8 cellular contexts compared by ENCODE assay signal in the genomic region with DNA sequence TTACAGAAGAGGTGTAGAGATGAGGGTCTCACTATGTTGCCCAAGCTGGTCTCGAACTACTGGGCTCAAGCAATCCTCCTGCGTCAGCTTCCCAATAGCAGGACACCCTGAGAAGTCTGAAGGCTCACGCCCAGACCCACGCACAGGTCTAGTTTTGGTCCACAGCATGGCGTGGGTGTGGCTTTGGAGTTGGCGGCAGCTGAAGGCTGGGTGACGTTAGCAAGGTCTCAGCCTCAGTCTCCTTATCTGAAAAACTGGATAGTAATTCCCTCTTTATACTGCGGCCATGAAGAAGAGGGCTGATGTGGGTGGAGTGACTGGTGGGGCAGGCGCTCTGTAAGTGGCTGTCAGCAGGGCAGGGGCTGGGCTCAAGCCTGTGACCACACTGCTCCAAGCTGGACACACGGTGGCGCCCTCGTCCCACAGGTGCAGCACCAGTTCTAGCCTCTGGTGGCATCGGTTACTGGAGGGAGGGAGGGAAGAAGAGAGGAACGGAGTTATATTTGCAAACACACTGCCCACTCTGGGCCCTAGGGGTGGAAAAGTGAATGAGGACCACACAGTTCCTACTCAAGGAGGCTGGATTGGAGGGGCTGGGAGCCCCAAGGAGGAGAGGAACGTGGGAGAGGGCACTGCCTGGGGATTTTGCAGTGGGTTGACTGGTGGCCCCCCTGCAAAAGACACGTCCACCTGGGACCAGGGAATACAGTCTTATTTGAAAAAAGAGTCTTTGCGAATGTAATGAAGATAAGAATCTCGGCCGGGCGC. TPM values are rescaled to one million over a fixed set of nuclear protein-coding genes. Genes with fewer than 3 reads are reported as not detected.
DNase-seq lines count a peak whose midpoint lies in the region; ATAC-seq and TF ChIP-seq lines count a peak whose summit lies in the region.

No MANE protein-coding gene starts in this region.

- H3K27ac ChIP-seq in H9 (ENCODE audit: insufficient read length, low read depth, low read length), result no peak overlapping the region
- H3K27ac ChIP-seq in parathyroid adenoma, result no peak overlapping the region
- peak overlapping the region in 3 of 4 donors; percentile 8 to 66 (median 56) for H3K27ac ChIP-seq in tibial nerve

- no peak overlapping the region for H2BK12ac ChIP-seq in H9 (ENCODE audit: insufficient read length, low read depth, low read length)

- H2BK120ac ChIP-seq in H9 (ENCODE audit: low read depth, low read length, poor library complexity, severe bottlenecking), result no peak overlapping the region

- CTCF ChIA-PET in activated naive CD4-positive, alpha-beta T cell treated with anti-CD3 and anti-CD28 coated beads for 36 hours (lab: Charles Lee), result interaction anchor here (0.8 to 16.8 kb wide), 12 partner anchors 10 to 142 kb away, joined by 3 to 496 read pairs (median 5); a partner anchor contains a TSS

- peak overlapping the region in 1 of 3 experiments; percentile 79; a peak in 3 of 7 replicates for H3K27ac Mint-ChIP-seq in H9
- H3K27ac Mint-ChIP-seq in activated naive CD4-positive, alpha-beta T cell treated with anti-CD3 and anti-CD28 coated beads for 36 hours, result no peak overlapping the region

- H3K4ac ChIP-seq in H9 (ENCODE audit: low read depth, low read length), result no peak overlapping the region

- no peak overlapping the region for H4K5ac ChIP-seq in H9 (ENCODE audit: insufficient read length, low read depth, low read length)

- H2BK20ac ChIP-seq in H9 (ENCODE audit: low read depth, low read length, poor library complexity, severe bottlenecking), result no peak overlapping the region

- H3K4me3 Mint-ChIP-seq in H9, result peak overlapping the region in 1 of 2 experiments; percentile 60; a peak in 2 of 5 replicates
- H3K4me3 Mint-ChIP-seq in activated naive CD4-positive, alpha-beta T cell treated with anti-CD3 and anti-CD28 coated beads for 36 hours, result no peak overlapping the region

- no peak overlapping the region for H3K56ac ChIP-seq in H9 (ENCODE audit: insufficient read length, low read depth, low read length)

- peaks cover 12 to 20% of the 10 kb centered on the region in 2 experiments for H3K4me1 Mint-ChIP-seq in H9
- H3K4me1 Mint-ChIP-seq in activated naive CD4-positive, alpha-beta T cell treated with anti-CD3 and anti-CD28 coated beads for 36 hours (ENCODE audit: low read depth), result peaks cover 34% of the 10 kb centered on the region

- H3K36me3 Mint-ChIP-seq in H9 (ENCODE audit: insufficient read depth in 1 of 3, low read depth in 3 of 3), result no peaks in the 10 kb centered on the region
- H3K36me3 Mint-ChIP-seq in activated naive CD4-positive, alpha-beta T cell treated with anti-CD3 and anti-CD28 coated beads for 36 hours (ENCODE audit: low read depth), result no peaks in the 10 kb centered on the region

- H3K4me1 ChIP-seq in H9 (ENCODE audit: insufficient read depth, low read length) (no peaks in the 10 kb centered on the region), parathyroid adenoma (peaks cover 2% of the 10 kb centered on the region), tibial nerve (peaks cover 0 to 23% (median 12%) of the 10 kb centered on the region in 4 donors)

- peak; percentile 93 for DNase-seq in EL
- DNase-seq in H9, result peak; percentile 97
- DNase-seq in NB4 (ENCODE audit: low read depth), result peak; percentile 94
- peak; percentile 97 for DNase-seq in activated naive CD4-positive, alpha-beta T cell treated with anti-CD3 and anti-CD28 coated beads for 36 hours
- peak; percentile 92 for DNase-seq in globus pallidus (ENCODE audit: low spot score)
- DNase-seq in tibial nerve (ENCODE audit: low spot score in 2 of 2), result peak; percentile 82 to 89

- no peaks in the 10 kb centered on the region for H3K27me3 ChIP-seq in H9 (ENCODE audit: insufficient read depth, low read length)
- no peaks in the 10 kb centered on the region for H3K27me3 ChIP-seq in parathyroid adenoma (ENCODE audit: control insufficient read depth, insufficient read depth, low read length)
- H3K27me3 ChIP-seq in tibial nerve, result no peaks in the 10 kb centered on the region

- H2AK5ac ChIP-seq in H9 (ENCODE audit: insufficient read length, low read length), result no peak overlapping the region

- peak in 1 of 2 donors; percentile 61 for TF ChIP-seq EP300 in tibial nerve (IDR thresholded peaks at IDR 0.05)

- H3K79me2 ChIP-seq in H9 (ENCODE audit: insufficient read depth, low read length) (no peaks in the 10 kb centered on the region), parathyroid adenoma (no peaks in the 10 kb centered on the region)

- no peak for TF ChIP-seq POLR2A in NB4 (IDR thresholded peaks at IDR 0.05; ENCODE audit: extremely low read depth, insufficient read length)
- TF ChIP-seq POLR2A in tibial nerve (IDR thresholded peaks at IDR 0.05), result peak; percentile 10 to 12

- no peak overlapping the region for H2AFZ ChIP-seq in H9 (ENCODE audit: low read length)
- H2AFZ ChIP-seq in parathyroid adenoma, result peak overlapping the region; percentile 70

- H3K4me2 ChIP-seq in H9 (ENCODE audit: insufficient read depth, insufficient read length, low read length) (no peak overlapping the region), parathyroid adenoma (ENCODE audit: low read length) (peak overlapping the region; percentile 59)

- no peaks in the 10 kb centered on the region for H4K20me1 ChIP-seq in H9 (ENCODE audit: control insufficient read depth, insufficient read depth, insufficient read length)

- H2BK5ac ChIP-seq in H9 (ENCODE audit: insufficient read length, low read length), result no peak overlapping the region

- no peak overlapping the region for H3K14ac ChIP-seq in H9 (ENCODE audit: insufficient read depth, low read length)

- no peak overlapping the region for H3K23ac ChIP-seq in H9 (ENCODE audit: insufficient read length, low read depth, low read length)

- H3K36me3 ChIP-seq in parathyroid adenoma (ENCODE audit: control insufficient read depth, insufficient read depth, low read length), result no peaks in the 10 kb centered on the region
- no peaks in the 10 kb centered on the region for H3K36me3 ChIP-seq in tibial nerve

- no peaks in the 10 kb centered on the region for H3K23me2 ChIP-seq in H9 (ENCODE audit: insufficient read length, low read depth, low read length, poor library complexity, severe bottlenecking)

- H4K91ac ChIP-seq in H9 (ENCODE audit: insufficient read length, low read depth, low read length), result no peak overlapping the region

- no peaks in the 10 kb centered on the region; a peak in 1 of 5 replicates for H3K9me3 Mint-ChIP-seq in H9
- no peaks in the 10 kb centered on the region for H3K9me3 Mint-ChIP-seq in activated naive CD4-positive, alpha-beta T cell treated with anti-CD3 and anti-CD28 coated beads for 36 hours

- no peak overlapping the region for H3K18ac ChIP-seq in H9 (ENCODE audit: insufficient read length, low read depth, low read length)

- H3K9ac ChIP-seq in H9 (ENCODE audit: extremely low read depth, insufficient read length, low read length) (no peak overlapping the region), parathyroid adenoma (no peak overlapping the region)

- H4K8ac ChIP-seq in H9 (replicated peaks; ENCODE audit: insufficient read length, low read depth, low read length), result no peak overlapping the region

- no peak overlapping the region for H3T11ph ChIP-seq in H9 (ENCODE audit: low read length)

- peak; percentile 100 for ATAC-seq in SK-N-SH treated with all-trans-retinoic acid at 6 μM for 48 hours

- H3K9me3 ChIP-seq in H9 (ENCODE audit: control insufficient read depth, low read depth, low read length), result no peaks in the 10 kb centered on the region
- no peaks in the 10 kb centered on the region for H3K9me3 ChIP-seq in parathyroid adenoma (ENCODE audit: control insufficient read depth, low read length)
- no peaks in the 10 kb centered on the region for H3K9me3 ChIP-seq in tibial nerve

- intact Hi-C loops in activated naive CD4-positive, alpha-beta T cell treated with anti-CD3 and anti-CD28 coated beads for 36 hours (cut with micrococcal nuclease), result loop anchor here (1.0 kb wide), 3 partner anchors 29 to 70 kb away; a partner anchor contains a TSS

- H3K4me3 ChIP-seq in NB4 (ENCODE audit: low read depth, low read length) (no peak overlapping the region), parathyroid adenoma (ENCODE audit: low read depth, low read length) (no peak overlapping the region), tibial nerve (peak overlapping the region in 1 of 4 donors; percentile 15)

- TF ChIP-seq CTCF in H9 (conservative IDR thresholded peaks at IDR 0.05), result peak; percentile 98
- TF ChIP-seq CTCF in NB4 (IDR thresholded peaks at IDR 0.05; ENCODE audit: low read depth, low read length), result peak; percentile 79
- peak; percentile 83 for TF ChIP-seq CTCF in parathyroid adenoma (IDR thresholded peaks at IDR 0.05)
- peak; percentile 89 to 100 (median 94) for TF ChIP-seq CTCF in tibial nerve (IDR thresholded peaks at IDR 0.05)

- no CpG with 5 or more reads among the region's 20 CpGs for WGBS in H9 (ENCODE audit: extremely low coverage, insufficient read length, low lambda C conversion rate)
- 22 to 24% methylated on average over 20 of the region's 20 CpGs for WGBS in tibial nerve, 2 donors

- H3K79me1 ChIP-seq in H9 (ENCODE audit: insufficient read depth, low read depth, low read length, poor library complexity, severe bottlenecking), result no peaks in the 10 kb centered on the region

- no peak overlapping the region for H2BK15ac ChIP-seq in H9 (ENCODE audit: low read depth, low read length)

- peaks cover 11% of the 10 kb centered on the region for H3K27me3 Mint-ChIP-seq in H9 (ENCODE audit: low read depth)
- peaks cover 11% of the 10 kb centered on the region for H3K27me3 Mint-ChIP-seq in activated naive CD4-positive, alpha-beta T cell treated with anti-CD3 and anti-CD28 coated beads for 36 hours (ENCODE audit: low read depth)

TF ChIP-seq in SK-N-SH treated with all-trans-retinoic acid at 6 μM for 48 hours, 23 proteins besides CTCF, POLR2A, EP300 and RAD21 (continues in another document):
- TF ChIP-seq BACH2 (CRISPR knock-in tag; IDR thresholded peaks at IDR 0.05; ENCODE audit: borderline replicate concordance), result no peak
- no peak for TF ChIP-seq ZFP3 (CRISPR knock-in tag; IDR thresholded peaks at IDR 0.05)
- no peak for TF ChIP-seq ZNF8 (CRISPR knock-in tag; IDR thresholded peaks at IDR 0.05)
- TF ChIP-seq SNAI2 (CRISPR knock-in tag; IDR thresholded peaks at IDR 0.05), result no peak
- no peak for TF ChIP-seq ESRRG (CRISPR knock-in tag; IDR thresholded peaks at IDR 0.05)
- TF ChIP-seq ZFP30 (CRISPR knock-in tag; IDR thresholded peaks at IDR 0.05), result no peak
- no peak for TF ChIP-seq ZNF565 (CRISPR knock-in tag; conservative IDR thresholded peaks at IDR 0.05; ENCODE audit: low read depth)
- TF ChIP-seq GLIS3 (CRISPR knock-in tag; IDR thresholded peaks at IDR 0.05), result no peak

RNA-seq across cellular contexts. Expression of a gene that starts 19.6 kb away (rescaled TPM):
- total RNA-seq in H9 (2021) (17.1 and 17.7 TPM in 2 replicates), tibial nerve (10 to 100 TPM; 12.5 to 21.6 (median 17.0) TPM)
- total RNA-seq in activated naive CD4-positive, alpha-beta T cell treated with anti-CD3 and anti-CD28 coated beads for 36 hours, result not detected

RNA-seq across cellular contexts. Expression of a gene that starts 21.5 kb away (rescaled TPM):
- total RNA-seq in H9 (2021), result 23.0 and 24.3 TPM in 2 replicates
- 1 to 10 TPM; 1.9 to 2.8 TPM for total RNA-seq in activated naive CD4-positive, alpha-beta T cell treated with anti-CD3 and anti-CD28 coated beads for 36 hours
- total RNA-seq in tibial nerve, result 10 to 100 TPM; 28.4 to 53.4 (median 33.4) TPM

RNA-seq across cellular contexts. Expression of a gene that starts 41.1 kb away (rescaled TPM):
- not detected in 2 replicates for total RNA-seq in H9 (2021)
- total RNA-seq in activated naive CD4-positive, alpha-beta T cell treated with anti-CD3 and anti-CD28 coated beads for 36 hours, result not detected
- not detected for total RNA-seq in tibial nerve

RNA-seq across cellular contexts. Expression of a gene that starts 52.6 kb away (rescaled TPM):
- total RNA-seq in H9 (2021) (2.0 and 3.3 TPM in 2 replicates), tibial nerve (10 to 100 TPM; 11.7 to 24.9 (median 19.4) TPM)
- 10 to 100 TPM; 83.1 to 90.9 TPM for total RNA-seq in activated naive CD4-positive, alpha-beta T cell treated with anti-CD3 and anti-CD28 coated beads for 36 hours

Comparison
In these comparisons a context has a peak if more than half of its experiments do, and no peak if none do; other contexts are left out.
1. H3K27ac ChIP-seq: peak in tibial nerve (3 of 4); none in H9 (single experiment) and parathyroid adenoma (single experiment).
2. RNA of a gene that starts 19.6 kb away (total RNA-seq): 12.5 to 21.6 TPM in tibial nerve and 17.1 to 17.7 TPM in H9; not detected in activated naive CD4-positive, alpha-beta T cell treated with anti-CD3 and anti-CD28 coated beads for 36 hours; every median in the first group is over 10 times any median in the second.
3. Peak in every context shown above with its lines, with median percentiles within 50 percentile points of each other: DNase-seq and CTCF ChIP-seq.